5 cellular contexts compared by ENCODE assay signal in genomic region chr9:42121007-42121406, GRCh38. TPM values are rescaled to one million over a fixed set of nuclear protein-coding genes. Genes with fewer than 3 reads are reported as not detected.
"Had no signal": no experiment of that assay in that cellular context is flagged by ENCODE, and none has a peak within 500 bp of the region (broad histone marks: within the 10 kb centered on the region; RNA-seq: fewer than 3 reads in every experiment).

No MANE protein-coding gene starts in this region.

RNA-seq across cellular contexts. Expression of gene CNTNAP3B, which starts 8.2 kb away (rescaled TPM):
- total RNA-seq: activated CD8-positive, alpha-beta T cell treated with anti-CD3 and anti-CD28 coated beads, Interleukin-2, amount 10 ng/mL, durations not matched to agents 7 days and 5 days; activated T-helper 1 cell treated with anti-CD3 and anti-CD28 coated beads, Interleukin-12 subunit alpha, Interleukin-12 subunit beta, Interleukin-2, Interleukin-4 antibody, amounts not matched to agents 30 ng/mL and 10 ng/mL and 1 ng/mL, durations not matched to agents 14 hours and 24 hours and 36 hours; T-helper 2 cell treated with Interferon-gamma antibody and Interleukin-4, amounts not matched to agents 100 ng/mL and 5 ng/mL, for 36 hours had no signal
- polyA plus RNA-seq: immature natural killer cell; naive thymus-derived CD4-positive, alpha-beta T cell had no signal
